10 cellular contexts compared by ENCODE assay signal in genomic region chr11:3088806-3089205, GRCh38.
"Had no signal": no experiment of that assay in that cellular context is flagged by ENCODE, and none has a peak within 500 bp of the region (broad histone marks: within the 10 kb centered on the region; RNA-seq: fewer than 3 reads in every experiment).

No MANE protein-coding gene starts in this region.

- H3K4me3 ChIP-seq: lower lobe of right lung had no signal

- H3K4me1 ChIP-seq: parathyroid adenoma had no signal

- H3K9me3 ChIP-seq: lower lobe of right lung had no signal

- ATAC-seq: effector memory CD8-positive, alpha-beta T cell; lower lobe of right lung; naive thymus-derived CD4-positive, alpha-beta T cell had no signal

- H3K27ac ChIP-seq: epithelial cell of prostate, lower lobe of right lung, parathyroid adenoma had no signal

- DNase-seq: activated CD4-positive, alpha-beta T cell treated with anti-CD3 and anti-CD28 coated beads, Interleukin-2, amount 50 U/mL, for 1 hour; effector memory CD8-positive, alpha-beta T cell; lower lobe of right lung; naive thymus-derived CD4-positive, alpha-beta T cell; stimulated activated CD4-positive, alpha-beta T cell treated with anti-CD3 and anti-CD28 coated beads, Interleukin-1b, Interleukin-23, amount 100 ng/mL, for 48 hours; stimulated activated naive CD4-positive, alpha-beta T cell; substantia nigra; trophoblast cell had no signal
